13 cellular contexts compared by ENCODE assay signal in genomic region chr14:102853703-102854396, GRCh38.
"Had no signal": no experiment of that assay in that cellular context is flagged by ENCODE, and none has a peak within 500 bp of the region (broad histone marks: within the 10 kb centered on the region; RNA-seq: fewer than 3 reads in every experiment).

No MANE protein-coding gene starts in this region.

- H3K36me3 ChIP-seq: gastroesophageal sphincter, left ventricle myocardium inferior, prostate gland, right lobe of liver, upper lobe of left lung had no signal

- DNase-seq: activated CD4-positive, alpha-beta T cell treated with anti-CD3 and anti-CD28 coated beads, Interleukin-2, amount 50 U/mL, for 48 hours; activated CD8-positive, alpha-beta memory T cell treated with anti-CD3 and anti-CD28 coated beads, Interleukin-2, amount 50 U/mL, for 48 hours; left ventricle myocardium inferior; mesenchymal stem cell; nephron progenitor cell; right lobe of liver; stimulated activated CD4-positive, alpha-beta T cell treated with anti-CD3 and anti-CD28 coated beads, Interleukin-2, amount 100 ng/mL, for 24 hours; stimulated activated naive CD4-positive, alpha-beta T cell; upper lobe of left lung had no signal

- ATAC-seq: gastroesophageal sphincter, right lobe of liver had no signal

- H3K4me1 ChIP-seq: prostate gland had no signal

- H3K27me3 ChIP-seq: gastroesophageal sphincter, right lobe of liver, upper lobe of left lung had no signal

- H3K27ac ChIP-seq: gastroesophageal sphincter, left ventricle myocardium inferior, prostate gland, right lobe of liver, upper lobe of left lung had no signal

- H3K9me3 ChIP-seq: gastroesophageal sphincter, left ventricle myocardium inferior, prostate gland, right lobe of liver, upper lobe of left lung had no signal

- FAIRE-seq: colon, keratinocyte had no signal

- H3K4me3 ChIP-seq: gastroesophageal sphincter, left ventricle myocardium inferior, prostate gland, right lobe of liver, upper lobe of left lung had no signal
